In the genomic region with DNA sequence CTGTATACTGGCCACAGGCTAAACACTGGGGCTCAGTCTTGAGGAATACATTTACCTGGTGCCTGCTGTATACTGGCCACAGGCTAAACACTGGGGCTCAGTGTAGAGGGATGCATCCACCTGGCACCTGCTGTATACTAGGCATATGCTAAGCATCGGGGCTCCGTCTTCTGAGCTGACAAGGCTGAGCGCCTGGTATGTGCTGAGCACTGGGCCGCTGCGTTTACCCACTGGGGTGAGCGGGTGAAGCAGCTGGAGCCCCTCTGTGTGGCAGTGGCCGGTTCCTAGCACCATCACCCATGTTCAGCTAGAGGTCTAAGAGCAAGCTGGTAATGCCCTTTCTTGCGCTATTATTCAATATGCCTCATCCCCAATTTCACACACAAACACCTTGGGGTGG, we compare ENCODE assay signal across 7 cellular contexts.
"Had no signal": no experiment of that assay in that cellular context is flagged by ENCODE, and none has a peak within 500 bp of the region (broad histone marks: within the 10 kb centered on the region; RNA-seq: fewer than 3 reads in every experiment).

No MANE protein-coding gene starts in this region.

- FAIRE-seq: H1, H54, HTR-8/SVneo had no signal

- H3K4me2 ChIP-seq: GM23338 had no signal

- H2AFZ ChIP-seq: GM23338 had no signal

- DNase-seq: H9, HCEC 1CT, IMR-90 had no signal

- H3K4me3 ChIP-seq: GM23338 had no signal

- ATAC-seq: GM23338 had no signal
